In the genomic region with DNA sequence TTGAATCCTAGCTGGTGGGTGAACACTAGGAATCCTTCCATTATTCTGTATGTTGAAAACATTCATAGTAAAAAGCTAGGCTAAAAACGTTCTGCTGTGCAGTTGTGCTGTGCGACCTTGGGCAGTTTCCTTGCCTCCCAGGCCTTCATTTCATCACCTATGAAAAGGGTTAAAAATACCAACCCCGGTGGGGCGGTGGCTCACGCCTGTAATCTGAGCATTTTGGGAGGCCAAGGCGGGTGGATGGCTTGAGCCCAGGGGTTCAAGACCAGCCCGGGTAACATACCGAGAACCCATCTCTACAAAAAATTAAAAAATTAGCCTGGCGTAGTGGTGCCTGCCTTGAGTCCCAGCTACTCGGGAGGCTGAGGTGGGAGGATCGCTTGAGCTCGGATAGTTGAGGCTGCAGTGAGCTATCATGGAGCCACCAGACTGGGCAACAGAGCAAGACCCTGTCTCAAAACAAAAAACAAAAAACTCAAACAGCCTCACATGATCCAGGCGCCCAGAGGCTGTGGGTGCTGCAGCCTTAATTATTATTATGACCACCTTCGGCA, we compare ENCODE assay signal across 9 cellular contexts. TPM values are rescaled to one million over a fixed set of nuclear protein-coding genes. Genes with fewer than 3 reads are reported as not detected.
A peak's percentile ranks its signal among the peaks of the same experiment; 100 is the strongest.
DNase-seq lines count a peak whose midpoint lies in the region; ATAC-seq, FAIRE-seq and TF ChIP-seq lines count a peak whose summit lies in the region.
"Had no signal": no experiment of that assay in that cellular context is flagged by ENCODE, and none has a peak within 500 bp of the region (broad histone marks: within the 10 kb centered on the region; RNA-seq: fewer than 3 reads in every experiment).

No MANE protein-coding gene starts in this region.

- TF ChIP-seq EP300 in ovary (IDR thresholded peaks at IDR 0.05) = no peak

- peaks cover 7% of the 10 kb centered on the region for H3K27me3 ChIP-seq in CD8-positive, alpha-beta memory T cell (ENCODE audit: insufficient read depth, low read length, poor library complexity, severe bottlenecking)
- no peaks in the 10 kb centered on the region for H3K27me3 ChIP-seq in PC-3 (ENCODE audit: low read length)
- H3K27me3 ChIP-seq in endothelial cell of umbilical vein (ENCODE audit: control insufficient read depth in 2 of 2, insufficient read depth in 2 of 2, low read length in 2 of 2) = no peaks in the 10 kb centered on the region
- H3K27me3 ChIP-seq in ovary = no peaks in the 10 kb centered on the region

- DNase-seq in CD8-positive, alpha-beta memory T cell = no peak
- DNase-seq in PC-3 (no peak), endothelial cell of umbilical vein (ENCODE audit: low read depth, low spot score) (no peak), ovary (no peak), NCI-H1930 (lab: John Stamatoyannopoulos, UW) (no peak), NCI-H1105 treated with DMSO at 0.1 percent for 48 hours (lab: John Stamatoyannopoulos, UW) (no peak), AG08396 (ENCODE audit: low spot score) (no peak)
- DNase-seq in effector CD8-positive, alpha-beta T cell (lab: John Stamatoyannopoulos, UW) = no peak

- peak overlapping the region; percentile 70 for H3K4me3 ChIP-seq in CD8-positive, alpha-beta memory T cell (ENCODE audit: low read length)
- H3K4me3 ChIP-seq in PC-3 (ENCODE audit: low read length) (peak overlapping the region; percentile 86), endothelial cell of umbilical vein (replicated peaks in 1 of 3; ENCODE audit: insufficient read depth in 1 of 3, low read depth in 1 of 3, low read length in 3 of 3) (peak overlapping the region in 2 of 3 experiments; percentile 54 to 91), ovary (peak overlapping the region; percentile 42)

- no peak for TF ChIP-seq CTCF in PC-3 (conservative IDR thresholded peaks at IDR 0.05; ENCODE audit: low read depth, low read length)
- TF ChIP-seq CTCF in endothelial cell of umbilical vein (IDR thresholded peaks at IDR 0.05; ENCODE audit: extremely low read depth in 1 of 2, insufficient read depth in 1 of 2, low read depth in 1 of 2, low read length in 2 of 2) = no peak
- no peak for TF ChIP-seq CTCF in ovary (IDR thresholded peaks at IDR 0.05)

- H3K9me1 ChIP-seq in endothelial cell of umbilical vein (replicated peaks; ENCODE audit: control insufficient read depth, extremely low read depth, insufficient read depth, low read length) = no peaks in the 10 kb centered on the region

- H3K36me3 Mint-ChIP-seq in CD8-positive, alpha-beta memory T cell = peaks cover 0 to 2% (median 0%) of the 10 kb centered on the region in 3 donors

- BruUV-seq in PC-3 (replicated peaks; lab: Mats Ljungman, UMichigan) (no TSS peak), endothelial cell of umbilical vein (replicated peaks; lab: Mats Ljungman, UMichigan) (no TSS peak)

- peaks cover 31% of the 10 kb centered on the region for H3K4me1 ChIP-seq in CD8-positive, alpha-beta memory T cell (ENCODE audit: insufficient read depth, low read length)
- H3K4me1 ChIP-seq in PC-3 (ENCODE audit: insufficient read depth, low read length) = peaks cover 28% of the 10 kb centered on the region
- H3K4me1 ChIP-seq in endothelial cell of umbilical vein (ENCODE audit: control insufficient read depth, extremely low read depth, insufficient read depth, low read length) = peaks cover 35% of the 10 kb centered on the region
- peaks cover 3% of the 10 kb centered on the region for H3K4me1 ChIP-seq in ovary (ENCODE audit: insufficient read depth)

- H2AFZ ChIP-seq in PC-3 (ENCODE audit: low read length) (peak overlapping the region; percentile 61; the same call in 1 of the 2 replicates), endothelial cell of umbilical vein (ENCODE audit: low read depth, low read length) (peak overlapping the region; percentile 41)

- dilution Hi-C loops in endothelial cell of umbilical vein (cut with MboI; ENCODE audit: extremely low pct_ligation_motif_present, low sequenced_read_pairs) = no loop called here

- H3K9me3 Mint-ChIP-seq in CD8-positive, alpha-beta memory T cell = no peaks in the 10 kb centered on the region

- no peak for ATAC-seq in PC-3

- H3K27me3 Mint-ChIP-seq in CD8-positive, alpha-beta memory T cell = peaks cover 15 to 16% of the 10 kb centered on the region in 2 donors

- no peak for FAIRE-seq in endothelial cell of umbilical vein (lab: Jason Lieb, UNC)
- FAIRE-seq: endometrium had no signal

- peaks cover 32 to 44% (median 43%) of the 10 kb centered on the region in 3 donors for H3K4me1 Mint-ChIP-seq in CD8-positive, alpha-beta memory T cell

- H3K27ac Mint-ChIP-seq in CD8-positive, alpha-beta memory T cell = peak overlapping the region in 7 of 8 donors; percentile 29 to 98 (median 96)

- H3K4me3 Mint-ChIP-seq in CD8-positive, alpha-beta memory T cell = peak overlapping the region; percentile 85 to 98 (median 98)

- H3K9ac ChIP-seq in PC-3 (ENCODE audit: low read length) (peak overlapping the region; percentile 98), endothelial cell of umbilical vein (replicated peaks; ENCODE audit: extremely low read depth, insufficient read depth, low read length) (no peak overlapping the region)

- H3K9me3 ChIP-seq in CD8-positive, alpha-beta memory T cell (ENCODE audit: low read length) = no peaks in the 10 kb centered on the region
- H3K9me3 ChIP-seq in PC-3 (ENCODE audit: low read length) (no peaks in the 10 kb centered on the region), endothelial cell of umbilical vein (replicated peaks; ENCODE audit: control insufficient read depth, insufficient read depth, low read length) (no peaks in the 10 kb centered on the region), ovary (no peaks in the 10 kb centered on the region)

- H3K79me2 ChIP-seq in PC-3 (ENCODE audit: low read length) (peaks cover 47% of the 10 kb centered on the region), endothelial cell of umbilical vein (ENCODE audit: control insufficient read depth, insufficient read depth, low read length) (peaks cover 28% of the 10 kb centered on the region)

- POLR2A ChIA-PET in CD8-positive, alpha-beta memory T cell (lab: Charles Lee) = no interaction called here
- POLR2A ChIA-PET in PC-3 (lab: Charles Lee; ENCODE audit: unreplicated experiment) = no interaction called here
- POLR2A ChIA-PET in endothelial cell of umbilical vein (lab: Charles Lee) = interaction anchor here (0.6 kb wide), 1 partner anchor 305 kb away, joined by 3 read pairs; no protein-coding TSS in a partner anchor

- TF ChIP-seq POLR2A in endothelial cell of umbilical vein (IDR thresholded peaks at IDR 0.05; ENCODE audit: low read depth, low read length) = no peak
- TF ChIP-seq POLR2A in ovary (IDR thresholded peaks at IDR 0.05) = no peak

- no peaks in the 10 kb centered on the region for H3K9me2 ChIP-seq in PC-3 (replicated peaks; ENCODE audit: low read length)

- no peaks in the 10 kb centered on the region for H3K36me3 ChIP-seq in CD8-positive, alpha-beta memory T cell (ENCODE audit: insufficient read depth, low read length)
- peaks cover 14% of the 10 kb centered on the region for H3K36me3 ChIP-seq in PC-3 (ENCODE audit: low read depth, low read length)
- no peaks in the 10 kb centered on the region for H3K36me3 ChIP-seq in endothelial cell of umbilical vein (ENCODE audit: control insufficient read depth in 2 of 2, extremely low read depth in 1 of 2, insufficient read depth in 2 of 2, low read length in 2 of 2)
- H3K36me3 ChIP-seq in ovary = no peaks in the 10 kb centered on the region

- WGBS in ovary, 3 donors = 54 to 66% (median 62%) methylated on average over 14 of the region's 14 CpGs

- H3K27ac ChIP-seq in CD8-positive, alpha-beta memory T cell (ENCODE audit: low read depth, low read length) = peak overlapping the region; percentile 78
- H3K27ac ChIP-seq in PC-3 (ENCODE audit: low read length) = peak overlapping the region; percentile 95
- no peak overlapping the region for H3K27ac ChIP-seq in endothelial cell of umbilical vein (ENCODE audit: insufficient read depth, low read depth, low read length)
- no peak overlapping the region for H3K27ac ChIP-seq in ovary

- H3K4me2 ChIP-seq in PC-3 (ENCODE audit: low read length) = peak overlapping the region; percentile 89
- H3K4me2 ChIP-seq in endothelial cell of umbilical vein (ENCODE audit: insufficient read depth, low read length) = peak overlapping the region; percentile 80

- CTCF ChIA-PET in CD8-positive, alpha-beta memory T cell (lab: Charles Lee) = interaction anchor here (1.5 to 2.1 kb wide), 3 partner anchors 47 to 315 kb away, joined by 5 to 8 read pairs (median 8); no protein-coding TSS in a partner anchor
- CTCF ChIA-PET in PC-3 (lab: Charles Lee) (no interaction called here), endothelial cell of umbilical vein (lab: Charles Lee) (interaction anchor here (0.7 to 2.9 kb wide), 7 partner anchors 23 to 315 kb away, joined by 3 to 20 read pairs (median 9); no protein-coding TSS in a partner anchor)

- peaks cover 9% of the 10 kb centered on the region for H4K20me1 ChIP-seq in PC-3 (ENCODE audit: low read length)
- H4K20me1 ChIP-seq in endothelial cell of umbilical vein (replicated peaks; ENCODE audit: control insufficient read depth, extremely low read depth, insufficient read depth, low read length) = no peaks in the 10 kb centered on the region

- intact Hi-C loops in PC-3 (cut with micrococcal nuclease) = loop anchor here (2.0 to 5.0 kb wide), 3 partner anchors 47 to 458 kb away; partner anchors contain the start of gene HPCAL1
- intact Hi-C loops in endothelial cell of umbilical vein (cut with micrococcal nuclease) = loop anchor here (1.0 to 10.0 kb wide), 2 partner anchors 47 to 455 kb away; no protein-coding TSS in a partner anchor
- intact Hi-C loops in ovary (cut with DNase I) = loop anchor here (5.0 to 10.0 kb wide), 6 partner anchors 183 to 318 kb away; partner anchors contain the start of gene HPCAL1 (in 3 of the 4)

- H3F3A ChIP-seq in PC-3 (ENCODE audit: low read length, unreplicated experiment) = no peaks in the 10 kb centered on the region

RNA-seq across cellular contexts. Expression of gene RRM2, which starts 2.9 kb away (rescaled TPM):
- 100 to 1,000 TPM; 425 to 427 TPM for total RNA-seq in CD8-positive, alpha-beta memory T cell
- 1.4 TPM for polyA plus RNA-seq in CD8-positive, alpha-beta memory T cell
- total RNA-seq in PC-3 (2014; rRNA removed) (229 and 282 TPM in 2 replicates), endothelial cell of umbilical vein (220 and 246 TPM in 2 replicates), ovary (1 to 10 TPM in 3 of 7 donors, under 1 TPM in 2, not detected in 2; 0.24 to 4.6 (median 1.3) TPM)
- polyA plus RNA-seq in endothelial cell of umbilical vein (40.9 and 58.0 TPM in 2 replicates), ovary (1 to 10 TPM in 1 of 2 donors, under 1 TPM in 1; 0.51 to 4.1 TPM)
- 64.3 and 82.1 TPM in 2 replicates for polyA plus RNA-seq in endothelial cell of umbilical vein (2011; cell fraction: cytosol; rRNA removed)
- 66.4 and 74.8 TPM in 2 replicates for polyA plus RNA-seq in endothelial cell of umbilical vein (2011; cell fraction: nucleus; rRNA removed)
- polyA plus RNA-seq in endothelial cell of umbilical vein (2012) = 94.1 and 188 TPM in 2 replicates
- polyA minus RNA-seq in endothelial cell of umbilical vein = 65.3 and 69.9 TPM in 2 replicates
- polyA minus RNA-seq in endothelial cell of umbilical vein (2011; cell fraction: cytosol; rRNA and poly(A)+ RNA removed) = 124 TPM
- 65.7 and 66.2 TPM in 2 replicates for polyA minus RNA-seq in endothelial cell of umbilical vein (2011; cell fraction: nucleus; rRNA and poly(A)+ RNA removed)

RNA-seq across cellular contexts. Expression of gene CYS1, which starts 39.5 kb away (rescaled TPM):
- under 1 TPM; 0.09 to 0.20 TPM for total RNA-seq in CD8-positive, alpha-beta memory T cell
- 0.07 TPM for polyA plus RNA-seq in CD8-positive, alpha-beta memory T cell
- 0.12 and 0.15 TPM in 2 replicates for total RNA-seq in PC-3 (2014; rRNA removed)
- total RNA-seq in endothelial cell of umbilical vein = 0.25 TPM in 1 of 2 replicates, not detected in the other
- 0.03 TPM in 1 of 2 replicates, not detected in the other for polyA plus RNA-seq in endothelial cell of umbilical vein
- 0.01 and 0.03 TPM in 2 replicates for polyA plus RNA-seq in endothelial cell of umbilical vein (2011; cell fraction: cytosol; rRNA removed)
- 0.04 TPM in 1 of 2 replicates, not detected in the other for polyA plus RNA-seq in endothelial cell of umbilical vein (2011; cell fraction: nucleus; rRNA removed)
- polyA plus RNA-seq in endothelial cell of umbilical vein (2012) = 0.08 TPM in 1 of 2 replicates, not detected in the other
- not detected in 2 replicates for polyA minus RNA-seq in endothelial cell of umbilical vein
- not detected for polyA minus RNA-seq in endothelial cell of umbilical vein (2011; cell fraction: cytosol; rRNA and poly(A)+ RNA removed)
- not detected in 2 replicates for polyA minus RNA-seq in endothelial cell of umbilical vein (2011; cell fraction: nucleus; rRNA and poly(A)+ RNA removed)
- 10 to 100 TPM in 6 of 7 donors, 1 to 10 TPM in 1; 8.8 to 21.5 (median 13.0) TPM for total RNA-seq in ovary
- polyA plus RNA-seq in ovary = 1 to 10 TPM; 5.9 to 9.0 TPM

Comparison
In these comparisons a context has a peak if more than half of its experiments do, and no peak if none do; other contexts are left out.
1. H3K27ac ChIP-seq: peak in CD8-positive, alpha-beta memory T cell (single experiment) and PC-3 (single experiment); none in endothelial cell of umbilical vein (single experiment) and ovary (0 of 2).
2. RNA of gene RRM2, which starts 2.9 kb away (total RNA-seq): 425 to 427 TPM in CD8-positive, alpha-beta memory T cell, 229 to 282 TPM in PC-3 and 220 to 246 TPM in endothelial cell of umbilical vein; 0.24 to 4.6 TPM in ovary; every median in the first group is over 10 times any median in the second.
3. Peak in every context shown above with its lines, with median percentiles within 50 percentile points of each other: H3K4me3 ChIP-seq.